22 cellular contexts compared by ENCODE assay signal in the genomic region with DNA sequence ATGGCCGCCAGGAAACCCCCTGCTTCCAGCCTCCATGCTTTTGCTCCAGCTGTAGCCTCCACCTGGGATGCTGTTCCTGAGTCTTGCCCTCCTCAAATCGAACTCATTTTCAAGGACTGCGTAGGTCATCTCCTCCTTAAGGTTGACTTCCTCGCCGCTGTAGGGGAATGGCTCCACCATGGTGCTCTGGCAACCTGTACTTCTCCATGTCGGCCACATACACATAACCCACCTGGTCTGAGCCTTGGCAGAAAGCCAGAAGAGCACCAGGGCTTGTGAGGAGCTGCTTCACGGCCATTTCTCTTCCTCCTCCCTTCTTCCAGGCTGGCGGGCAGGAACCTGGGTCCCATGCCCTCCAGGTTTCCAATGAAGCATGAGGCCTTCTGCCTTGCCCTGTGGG. TPM values are rescaled to one million over a fixed set of nuclear protein-coding genes. Genes with fewer than 3 reads are reported as not detected.
DNase-seq lines count a peak whose midpoint lies in the region; FAIRE-seq and TF ChIP-seq lines count a peak whose summit lies in the region.
"Had no signal": no experiment of that assay in that cellular context is flagged by ENCODE, and none has a peak within 500 bp of the region (broad histone marks: within the 10 kb centered on the region; RNA-seq: fewer than 3 reads in every experiment).

No MANE protein-coding gene starts in this region.

- peaks cover 2% of the 10 kb centered on the region; the same call in 1 of the 2 replicates for H3K23me2 ChIP-seq in H1 (ENCODE audit: low read depth, low read length)

- H3K4me2 ChIP-seq in H1 (ENCODE audit: insufficient read depth in 1 of 2, low read depth in 2 of 2, low read length in 2 of 2): no peak overlapping the region
- H3K4me2 ChIP-seq: GM23338 had no signal

- 82% methylated on average over 7 of the region's 8 CpGs; no CpG with 5 or more reads in 1 of the 2 experiments for WGBS in H1 (ENCODE audit: extremely low coverage in 1 of 2, insufficient coverage in 1 of 2, insufficient read length in 1 of 2, insufficient replicate concordance in 2 of 2, low coverage in 1 of 2, low lambda C conversion rate in 2 of 2, missing lambda C conversion rate in 1 of 2), 2 experiments
- 74 to 89% (median 88%) methylated on average over 8 of the region's 8 CpGs for WGBS in spleen, 5 donors

- no peak overlapping the region for H2BK120ac ChIP-seq in H1 (replicated peaks; ENCODE audit: low read depth, low read length)

- intact Hi-C loops in spleen (cut with DNase I; ENCODE audit: low total_unique reads): no loop called here

- H3K4ac ChIP-seq in H1 (replicated peaks; ENCODE audit: insufficient read length, low read depth, low read length): no peak overlapping the region

- 0 out of 2 replicates have a peak overlapping the region, but pooled peaks have one; percentile 53 for H2AK5ac ChIP-seq in H1 (ENCODE audit: low read depth, low read length)

- peak overlapping the region; percentile 4; the same call in 1 of the 2 replicates for H4K8ac ChIP-seq in H1 (ENCODE audit: extremely low read depth, insufficient read depth, low read length)

- TF ChIP-seq POLR2A in H1 (IDR thresholded peaks at IDR 0.05; ENCODE audit: control extremely low read depth in 1 of 2, low read depth in 2 of 2, low read length in 2 of 2) (no peak), spleen (IDR thresholded peaks at IDR 0.05) (no peak)

- CTCF ChIA-PET in H1 (lab: Charles Lee; ENCODE audit: partially characterized antibody): interaction anchor here (0.8 to 2.0 kb wide), 3 partner anchors 22 to 32 kb away, joined by 3 to 8 read pairs (median 5); no protein-coding TSS in a partner anchor

- no peak overlapping the region; the same call in 1 of the 2 replicates for H2BK12ac ChIP-seq in H1 (ENCODE audit: low read depth, low read length)

- H3K18ac ChIP-seq in H1 (ENCODE audit: extremely low read depth, low read length): no peak overlapping the region; the same call in 1 of the 2 replicates

- H3K56ac ChIP-seq in H1 (replicated peaks; ENCODE audit: insufficient read length, low read depth, low read length): no peak overlapping the region

- no peak overlapping the region for H2AFZ ChIP-seq in H1 (ENCODE audit: low read length)
- H2AFZ ChIP-seq: GM23338 had no signal

- no peak for FAIRE-seq in H1 (lab: Jason Lieb, UNC)
- FAIRE-seq: G401.6, GM19239 had no signal

- H3K23ac ChIP-seq in H1 (ENCODE audit: insufficient read length): no peak overlapping the region

- no peak overlapping the region for H3K27ac ChIP-seq in H1 (ENCODE audit: low read depth, low read length)
- H3K27ac ChIP-seq in spleen: no peak overlapping the region
- no peak overlapping the region for H3K27ac ChIP-seq in SJCRH30
- H3K27ac ChIP-seq: C4-2B, SJSA1 had no signal

- no peak overlapping the region for H2BK20ac ChIP-seq in H1 (ENCODE audit: low read length)

- TF ChIP-seq EP300 in H1 (IDR thresholded peaks at IDR 0.05; ENCODE audit: borderline replicate concordance in 1 of 2, low read depth in 2 of 2, low read length in 2 of 2): no peak

- no peak for TF ChIP-seq RAD21 in H1 (IDR thresholded peaks at IDR 0.05 in 1 of 2, conservative IDR thresholded peaks at IDR 0.05 in 1 of 2; ENCODE audit: low read depth in 2 of 2, low read length in 2 of 2)

- H2BK15ac ChIP-seq in H1 (ENCODE audit: low read length): no peak overlapping the region

- no peak overlapping the region for H4K91ac ChIP-seq in H1 (replicated peaks; ENCODE audit: insufficient read length, low read length)

- DNase-seq in activated effector memory CD4-positive, alpha-beta T cell treated with anti-CD3 and anti-CD28 coated beads, Interleukin-2, amount 50 U/mL, for 16 hours: peak; percentile 37
- no peak for DNase-seq in activated effector memory CD4-positive, alpha-beta T cell treated with Interleukin-2 at 50 U/mL for 16 hours
- peak; percentile 54 for DNase-seq in RPMI8226
- no peak for DNase-seq in H1 (ENCODE audit: low read depth in 1 of 2, low spot score in 2 of 2)
- DNase-seq in spleen: peak; percentile 41
- DNase-seq in effector CD4-positive, alpha-beta T cell: no peak
- no peak for DNase-seq in SJCRH30
- DNase-seq: AML-193, Kasumi-1, MG63, NCI-H1048, NCI-H1694, NCI-H2107, NCI-H226, NCI-H526 treated with DMSO at 0.1 percent for 48 hours, T-helper 17 cell had no signal

- no peak overlapping the region for H3K4me3 ChIP-seq in H1 (ENCODE audit: extremely low read depth in 1 of 4, insufficient read depth in 2 of 4, low read depth in 3 of 4, low read length in 4 of 4)
- no peak overlapping the region for H3K4me3 ChIP-seq in spleen
- H3K4me3 ChIP-seq in SJCRH30: no peak overlapping the region
- H3K4me3 ChIP-seq: GM23338, MG63, SJSA1 had no signal

- H3K9me3 ChIP-seq in H1 (ENCODE audit: insufficient read depth in 2 of 2, low read depth in 1 of 2, low read length in 1 of 2): no peaks in the 10 kb centered on the region
- peaks cover 0 to 5% (median 0%) of the 10 kb centered on the region in 8 donors for H3K9me3 ChIP-seq in spleen
- H3K9me3 ChIP-seq in SJCRH30 (replicated peaks): no peaks in the 10 kb centered on the region
- H3K9me3 ChIP-seq: MG63, SJSA1 had no signal

- no peak overlapping the region for H4K5ac ChIP-seq in H1 (ENCODE audit: insufficient read length, low read depth, low read length)

- H3K79me1 ChIP-seq in H1 (ENCODE audit: low read depth, low read length): no peaks in the 10 kb centered on the region

- no peaks in the 10 kb centered on the region for H3K36me3 ChIP-seq in H1 (ENCODE audit: control insufficient read depth in 2 of 4, insufficient read depth in 4 of 4, low read length in 3 of 4)
- no peaks in the 10 kb centered on the region for H3K36me3 ChIP-seq in spleen
- no peaks in the 10 kb centered on the region for H3K36me3 ChIP-seq in SJCRH30
- H3K36me3 ChIP-seq: MG63, SJSA1 had no signal

- no peak overlapping the region for H2BK5ac ChIP-seq in H1 (ENCODE audit: low read depth, low read length)

- H3K9ac ChIP-seq in H1 (replicated peaks in 1 of 4; ENCODE audit: extremely low read depth in 1 of 4, low read depth in 3 of 4, low read length in 3 of 4): no peak overlapping the region

- H3K4me1 ChIP-seq in H1 (replicated peaks in 1 of 4; ENCODE audit: control insufficient read depth in 3 of 4, insufficient read depth in 4 of 4, low read length in 3 of 4) (no peaks in the 10 kb centered on the region), spleen (peaks cover 0 to 15% (median 8%) of the 10 kb centered on the region in 6 donors), SJCRH30 (no peaks in the 10 kb centered on the region)
- H3K4me1 ChIP-seq: SJSA1 had no signal

- no peak for TF ChIP-seq CTCF in H1 (IDR thresholded peaks at IDR 0.05; ENCODE audit: control extremely low read depth in 1 of 3, insufficient read depth in 1 of 3, low read depth in 1 of 3, low read length in 3 of 3)
- TF ChIP-seq CTCF in spleen (IDR thresholded peaks at IDR 0.05 in 8 of 11, conservative IDR thresholded peaks at IDR 0.05 in 3 of 11): no peak

- H3K14ac ChIP-seq in H1 (ENCODE audit: insufficient read length): no peak overlapping the region

- H3K79me2 ChIP-seq in H1 (ENCODE audit: control insufficient read depth in 1 of 2, insufficient read depth in 2 of 2, low read length in 2 of 2): no peaks in the 10 kb centered on the region

- POLR2A ChIA-PET in H1 (lab: Charles Lee; ENCODE audit: partially characterized antibody): no interaction called here

- H3K27me3 ChIP-seq in H1 (replicated peaks in 1 of 4; ENCODE audit: control insufficient read depth in 3 of 4, extremely low read depth in 1 of 4, insufficient read depth in 3 of 4, low read length in 3 of 4) (peaks cover 0 to 7% (median under 1%) of the 10 kb centered on the region in 4 experiments; a peak in 3 of 7 replicates), spleen (replicated peaks in 1 of 7) (peaks cover 0 to 46% (median 0%) of the 10 kb centered on the region in 7 donors), SJCRH30 (peaks cover 4% of the 10 kb centered on the region; the same call in 1 of the 2 replicates)
- H3K27me3 ChIP-seq: MG63 had no signal

- H4K20me1 ChIP-seq in H1 (replicated peaks in 1 of 2; ENCODE audit: control insufficient read depth in 1 of 2, insufficient read depth in 2 of 2, low read length in 2 of 2): no peaks in the 10 kb centered on the region

TF ChIP-seq in H1, 55 proteins besides CTCF, POLR2A, EP300 and RAD21:
- TF ChIP-seq SIRT6 (IDR thresholded peaks at IDR 0.05; ENCODE audit: low read length): no peak
- no peak for TF ChIP-seq RNF2 (IDR thresholded peaks at IDR 0.05; ENCODE audit: borderline replicate concordance, low read depth, low read length, missing control alignments, poor library complexity, severe bottlenecking)
- no peak for TF ChIP-seq MAFK (IDR thresholded peaks at IDR 0.05; ENCODE audit: low read depth, low read length)
- TF ChIP-seq SIX5 (IDR thresholded peaks at IDR 0.05; ENCODE audit: low read depth, low read length): no peak
- TF ChIP-seq SP1 (IDR thresholded peaks at IDR 0.05; ENCODE audit: low read depth, low read length): no peak
- TF ChIP-seq YY1 (IDR thresholded peaks at IDR 0.05; ENCODE audit: low read depth, low read length): no peak
- no peak for TF ChIP-seq HDAC2 (IDR thresholded peaks at IDR 0.05; ENCODE audit: borderline replicate concordance in 1 of 2, low read depth in 2 of 2, low read length in 2 of 2)
- no peak for TF ChIP-seq TAF7 (optimal IDR thresholded peaks at IDR 0.05; ENCODE audit: borderline replicate concordance, low read depth, low read length)
- TF ChIP-seq CBX5 (IDR thresholded peaks at IDR 0.05; ENCODE audit: low read depth, low read length): no peak
- no peak for TF ChIP-seq SP4 (IDR thresholded peaks at IDR 0.05; ENCODE audit: low read length)
- no peak for TF ChIP-seq BCL11A (IDR thresholded peaks at IDR 0.05; ENCODE audit: low read depth in 2 of 2, low read length in 2 of 2)
- TF ChIP-seq JUN (IDR thresholded peaks at IDR 0.05; ENCODE audit: low read depth, low read length): no peak

RNA-seq across cellular contexts. Expression of gene BEGAIN, which starts 36.7 kb away (rescaled TPM):
- total RNA-seq in H1 (2021; fragmentation: NEBNext Ultra II Directional; extraction: Animal tissue kit (Norgen Biotek cat#: 25700)): 2.1 and 3.0 TPM in 2 replicates
- polyA plus RNA-seq in H1 (2011; rRNA removed) (2.9 and 3.7 TPM in 2 replicates), spleen (1 to 10 TPM; 1.8 to 6.9 (median 4.1) TPM)
- polyA plus RNA-seq in H1 (2011; cell fraction: cytosol; rRNA removed): 2.7 TPM
- polyA plus RNA-seq in H1 (2011; cell fraction: nucleus; rRNA removed): 5.0 TPM
- polyA plus RNA-seq in H1 (2012, experiment 1 of 2): 2.0 to 3.5 TPM (median 2.7 TPM) in 4 replicates
- polyA plus RNA-seq in H1 (2012, experiment 2 of 2): 1.5 TPM
- 1.6 TPM for polyA plus RNA-seq in H1 (2013, experiment 1 of 2)
- polyA plus RNA-seq in H1 (2013, experiment 2 of 2): 1.8 TPM
- polyA minus RNA-seq in H1 (2011; rRNA and poly(A)+ RNA removed): 1.0 and 1.7 TPM in 2 replicates
- polyA minus RNA-seq in H1 (2011; cell fraction: cytosol; rRNA and poly(A)+ RNA removed): 1.4 TPM
- 1.9 TPM for polyA minus RNA-seq in H1 (2011; cell fraction: nucleus; rRNA and poly(A)+ RNA removed)
- 10 to 100 TPM in 1 of 7 donors, 1 to 10 TPM in 6; 3.8 to 10.0 (median 5.9) TPM for total RNA-seq in spleen
- 0.85 and 0.89 TPM in 2 replicates for total RNA-seq in SJCRH30 (2014; rRNA removed; shearing (Covaris generic))
- total RNA-seq: RPMI7951, SJSA1 had no signal

Comparison
In these comparisons a context has a peak if more than half of its experiments do, and no peak if none do; other contexts are left out.
1. DNase-seq: peak in activated effector memory CD4-positive, alpha-beta T cell treated with anti-CD3 and anti-CD28 coated beads, Interleukin-2, amount 50 U/mL, for 16 hours (single experiment), RPMI8226 (single experiment) and spleen (single experiment); none in activated effector memory CD4-positive, alpha-beta T cell treated with Interleukin-2 at 50 U/mL for 16 hours (single experiment), H1 (0 of 2), effector CD4-positive, alpha-beta T cell (single experiment) and SJCRH30 (0 of 2).